Comparison of ENCODE assay signal across 1 cellular context in the genomic region with DNA sequence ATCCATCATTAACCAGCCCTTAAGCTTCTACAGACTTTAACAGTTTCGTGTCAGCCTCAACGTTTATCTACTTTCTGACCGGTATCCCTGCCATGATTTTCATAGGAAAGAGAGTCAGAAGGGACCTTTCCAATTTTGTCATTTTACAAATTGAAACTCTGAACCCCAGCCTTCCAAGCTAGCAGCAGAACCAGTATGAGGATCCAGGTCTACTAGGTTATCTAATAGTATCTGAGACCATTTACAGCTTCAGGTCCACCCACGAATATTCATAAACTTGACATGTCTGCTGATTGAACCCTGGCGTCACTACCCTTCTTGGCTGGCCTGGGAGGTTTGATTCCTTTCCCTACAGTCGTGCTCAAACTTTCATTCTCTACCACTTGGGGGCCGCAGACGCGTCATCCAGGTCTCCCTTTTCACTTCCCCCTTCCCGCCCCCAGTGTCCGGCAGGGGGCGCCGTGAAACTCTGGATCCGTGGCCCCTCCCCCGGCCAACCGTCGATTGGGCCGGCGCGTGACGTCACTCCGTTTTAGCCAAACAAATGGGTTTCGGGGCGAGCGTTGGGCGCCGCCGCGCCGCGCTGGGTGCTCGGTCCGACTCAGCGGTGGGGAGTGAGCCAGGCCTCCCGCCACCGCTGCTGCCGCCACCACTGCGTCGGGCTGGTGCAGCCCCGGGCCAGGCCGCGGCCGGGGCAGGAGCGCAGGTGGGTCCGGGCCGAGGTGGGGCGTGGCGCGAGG.
TF ChIP-seq lines count a peak whose summit lies in the region.

A gene with protein sequence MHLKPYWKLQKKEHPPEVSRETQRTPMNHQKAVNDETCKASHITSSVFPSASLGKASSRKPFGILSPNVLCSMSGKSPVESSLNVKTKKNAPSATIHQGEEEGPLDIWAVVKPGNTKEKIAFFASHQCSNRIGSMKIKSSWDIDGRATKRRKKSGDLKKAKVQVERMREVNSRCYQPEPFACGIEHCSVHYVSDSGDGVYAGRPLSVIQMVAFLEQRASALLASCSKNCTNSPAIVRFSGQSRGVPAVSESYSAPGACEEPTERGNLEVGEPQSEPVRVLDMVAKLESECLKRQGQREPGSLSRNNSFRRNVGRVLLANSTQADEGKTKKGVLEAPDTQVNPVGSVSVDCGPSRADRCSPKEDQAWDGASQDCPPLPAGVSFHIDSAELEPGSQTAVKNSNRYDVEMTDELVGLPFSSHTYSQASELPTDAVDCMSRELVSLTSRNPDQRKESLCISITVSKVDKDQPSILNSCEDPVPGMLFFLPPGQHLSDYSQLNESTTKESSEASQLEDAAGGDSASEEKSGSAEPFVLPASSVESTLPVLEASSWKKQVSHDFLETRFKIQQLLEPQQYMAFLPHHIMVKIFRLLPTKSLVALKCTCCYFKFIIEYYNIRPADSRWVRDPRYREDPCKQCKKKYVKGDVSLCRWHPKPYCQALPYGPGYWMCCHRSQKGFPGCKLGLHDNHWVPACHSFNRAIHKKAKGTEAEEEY (plus strand): TSS at position 590 of the 740 bp plus-strand sequence. CDS start 78,970 bp downstream, outside the sequence.

TF ChIP-seq in HepG2, 621 proteins besides CTCF, POLR2A, EP300 and RAD21 (continued from another document and continues in another):
- TF ChIP-seq, protein P1, sequence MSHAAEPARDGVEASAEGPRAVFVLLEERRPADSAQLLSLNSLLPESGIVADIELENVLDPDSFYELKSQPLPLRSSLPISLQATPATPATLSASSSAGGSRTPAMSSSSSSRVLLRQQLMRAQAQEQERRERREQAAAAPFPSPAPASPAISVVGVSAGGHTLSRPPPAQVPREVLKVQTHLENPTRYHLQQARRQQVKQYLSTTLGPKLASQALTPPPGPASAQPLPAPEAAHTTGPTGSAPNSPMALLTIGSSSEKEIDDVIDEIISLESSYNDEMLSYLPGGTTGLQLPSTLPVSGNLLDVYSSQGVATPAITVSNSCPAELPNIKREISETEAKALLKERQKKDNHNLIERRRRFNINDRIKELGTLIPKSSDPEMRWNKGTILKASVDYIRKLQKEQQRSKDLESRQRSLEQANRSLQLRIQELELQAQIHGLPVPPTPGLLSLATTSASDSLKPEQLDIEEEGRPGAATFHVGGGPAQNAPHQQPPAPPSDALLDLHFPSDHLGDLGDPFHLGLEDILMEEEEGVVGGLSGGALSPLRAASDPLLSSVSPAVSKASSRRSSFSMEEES (CRISPR knock-in tag; IDR thresholded peaks at IDR 0.05), result 0 out of 2 replicates have a peak, but pooled peaks have one; percentile 45
- peak; percentile 83; the same call in 1 of the 2 replicates for TF ChIP-seq IRF2 (CRISPR knock-in tag; IDR thresholded peaks at IDR 0.05)
- no peak for TF ChIP-seq EZH2 (conservative IDR thresholded peaks at IDR 0.05; ENCODE audit: low read depth, low read length)
- TF ChIP-seq TAF15 (IDR thresholded peaks at IDR 0.05; ENCODE audit: low read depth, low read length, poor library complexity, severe bottlenecking), result no peak
- TF ChIP-seq NFE2L2 (IDR thresholded peaks at IDR 0.05; ENCODE audit: low read length), result no peak
- no peak for TF ChIP-seq IKZF4 (CRISPR knock-in tag; IDR thresholded peaks at IDR 0.05; ENCODE audit: borderline replicate concordance, low read depth, not compliant biosample characterization)
- TF ChIP-seq GATAD1 (CRISPR knock-in tag; IDR thresholded peaks at IDR 0.05), result peak; percentile 67; the same call in 1 of the 2 replicates
- no peak for TF ChIP-seq CHCHD3 (CRISPR knock-in tag; IDR thresholded peaks at IDR 0.05)
- TF ChIP-seq ZNF337 (CRISPR knock-in tag; IDR thresholded peaks at IDR 0.05; ENCODE audit: borderline replicate concordance, low read depth), result 0 out of 2 replicates have a peak, but pooled peaks have one; percentile 41
- no peak; the same call in 1 of the 2 replicates for TF ChIP-seq MYC (CRISPR knock-in tag; IDR thresholded peaks at IDR 0.05; ENCODE audit: borderline replicate concordance)
- TF ChIP-seq, protein P2, sequence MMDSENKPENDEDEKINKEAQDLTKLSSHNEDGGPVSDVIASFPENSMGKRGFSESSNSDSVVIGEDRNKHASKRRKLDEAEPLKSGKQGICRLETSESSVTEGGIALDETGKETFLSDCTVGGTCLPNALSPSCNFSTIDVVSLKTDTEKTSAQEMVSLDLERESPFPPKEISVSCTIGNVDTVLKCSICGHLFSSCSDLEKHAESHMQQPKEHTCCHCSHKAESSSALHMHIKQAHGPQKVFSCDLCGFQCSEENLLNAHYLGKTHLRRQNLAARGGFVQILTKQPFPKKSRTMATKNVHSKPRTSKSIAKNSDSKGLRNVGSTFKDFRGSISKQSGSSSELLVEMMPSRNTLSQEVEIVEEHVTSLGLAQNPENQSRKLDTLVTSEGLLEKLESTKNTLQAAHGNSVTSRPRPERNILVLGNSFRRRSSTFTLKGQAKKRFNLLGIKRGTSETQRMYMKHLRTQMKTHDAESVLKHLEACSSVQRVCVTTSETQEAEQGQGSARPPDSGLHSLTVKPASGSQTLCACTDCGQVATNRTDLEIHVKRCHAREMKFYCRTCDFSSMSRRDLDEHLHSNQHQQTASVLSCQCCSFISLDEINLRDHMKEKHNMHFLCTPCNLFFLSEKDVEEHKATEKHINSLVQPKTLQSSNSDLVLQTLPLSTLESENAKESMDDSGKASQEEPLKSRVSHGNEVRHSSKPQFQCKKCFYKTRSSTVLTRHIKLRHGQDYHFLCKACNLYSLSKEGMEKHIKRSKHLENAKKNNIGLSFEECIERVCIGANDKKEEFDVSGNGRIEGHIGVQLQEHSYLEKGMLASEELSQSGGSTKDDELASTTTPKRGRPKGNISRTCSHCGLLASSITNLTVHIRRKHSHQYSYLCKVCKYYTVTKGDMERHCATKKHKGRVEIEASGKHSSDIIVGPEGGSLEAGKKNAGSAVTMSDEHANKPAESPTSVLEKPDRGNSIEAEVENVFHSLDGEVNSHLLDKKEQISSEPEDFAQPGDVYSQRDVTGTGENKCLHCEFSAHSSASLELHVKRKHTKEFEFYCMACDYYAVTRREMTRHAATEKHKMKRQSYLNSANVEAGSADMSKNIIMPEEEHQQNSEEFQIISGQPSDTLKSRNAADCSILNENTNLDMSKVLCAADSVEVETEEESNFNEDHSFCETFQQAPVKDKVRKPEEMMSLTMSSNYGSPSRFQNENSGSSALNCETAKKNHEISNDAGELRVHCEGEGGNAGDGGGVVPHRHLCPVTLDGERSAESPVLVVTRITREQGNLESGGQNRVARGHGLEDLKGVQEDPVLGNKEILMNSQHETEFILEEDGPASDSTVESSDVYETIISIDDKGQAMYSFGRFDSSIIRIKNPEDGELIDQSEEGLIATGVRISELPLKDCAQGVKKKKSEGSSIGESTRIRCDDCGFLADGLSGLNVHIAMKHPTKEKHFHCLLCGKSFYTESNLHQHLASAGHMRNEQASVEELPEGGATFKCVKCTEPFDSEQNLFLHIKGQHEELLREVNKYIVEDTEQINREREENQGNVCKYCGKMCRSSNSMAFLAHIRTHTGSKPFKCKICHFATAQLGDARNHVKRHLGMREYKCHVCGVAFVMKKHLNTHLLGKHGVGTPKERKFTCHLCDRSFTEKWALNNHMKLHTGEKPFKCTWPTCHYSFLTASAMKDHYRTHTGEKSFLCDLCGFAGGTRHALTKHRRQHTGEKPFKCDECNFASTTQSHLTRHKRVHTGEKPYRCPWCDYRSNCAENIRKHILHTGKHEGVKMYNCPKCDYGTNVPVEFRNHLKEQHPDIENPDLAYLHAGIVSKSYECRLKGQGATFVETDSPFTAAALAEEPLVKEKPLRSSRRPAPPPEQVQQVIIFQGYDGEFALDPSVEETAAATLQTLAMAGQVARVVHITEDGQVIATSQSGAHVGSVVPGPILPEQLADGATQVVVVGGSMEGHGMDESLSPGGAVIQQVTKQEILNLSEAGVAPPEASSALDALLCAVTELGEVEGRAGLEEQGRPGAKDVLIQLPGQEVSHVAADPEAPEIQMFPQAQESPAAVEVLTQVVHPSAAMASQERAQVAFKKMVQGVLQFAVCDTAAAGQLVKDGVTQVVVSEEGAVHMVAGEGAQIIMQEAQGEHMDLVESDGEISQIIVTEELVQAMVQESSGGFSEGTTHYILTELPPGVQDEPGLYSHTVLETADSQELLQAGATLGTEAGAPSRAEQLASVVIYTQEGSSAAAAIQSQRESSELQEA (CRISPR knock-in tag; IDR thresholded peaks at IDR 0.05; ENCODE audit: not compliant biosample characterization), result no peak
- TF ChIP-seq ZNF234 (CRISPR knock-in tag; conservative IDR thresholded peaks at IDR 0.05), result no peak
- TF ChIP-seq ZNF33B (CRISPR knock-in tag; IDR thresholded peaks at IDR 0.05), result no peak
- TF ChIP-seq SNRNP70 (IDR thresholded peaks at IDR 0.05; ENCODE audit: low read depth, low read length), result no peak
- no peak for TF ChIP-seq ZNF317 (CRISPR knock-in tag; IDR thresholded peaks at IDR 0.05)
- no peak for TF ChIP-seq ZBTB3 (CRISPR knock-in tag; IDR thresholded peaks at IDR 0.05; ENCODE audit: borderline replicate concordance, low read depth)
- TF ChIP-seq ZNF431 (CRISPR knock-in tag; IDR thresholded peaks at IDR 0.05; ENCODE audit: borderline replicate concordance, low read depth), result no peak; the same call in 1 of the 2 replicates
- TF ChIP-seq NONO (IDR thresholded peaks at IDR 0.05), result no peak
- TF ChIP-seq NONO (CRISPR knock-in tag; conservative IDR thresholded peaks at IDR 0.05), result peak; percentile 85
- TF ChIP-seq, protein P3, sequence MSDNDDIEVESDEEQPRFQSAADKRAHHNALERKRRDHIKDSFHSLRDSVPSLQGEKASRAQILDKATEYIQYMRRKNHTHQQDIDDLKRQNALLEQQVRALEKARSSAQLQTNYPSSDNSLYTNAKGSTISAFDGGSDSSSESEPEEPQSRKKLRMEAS (IDR thresholded peaks at IDR 0.05), result peak; percentile 49; the same call in 1 of the 2 replicates
- TF ChIP-seq, protein P4, sequence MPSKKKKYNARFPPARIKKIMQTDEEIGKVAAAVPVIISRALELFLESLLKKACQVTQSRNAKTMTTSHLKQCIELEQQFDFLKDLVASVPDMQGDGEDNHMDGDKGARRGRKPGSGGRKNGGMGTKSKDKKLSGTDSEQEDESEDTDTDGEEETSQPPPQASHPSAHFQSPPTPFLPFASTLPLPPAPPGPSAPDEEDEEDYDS (CRISPR knock-in tag; IDR thresholded peaks at IDR 0.05), result peak; percentile 94
- no peak for TF ChIP-seq ZSCAN30 (CRISPR knock-in tag; IDR thresholded peaks at IDR 0.05)
- TF ChIP-seq ETV6 (CRISPR knock-in tag; conservative IDR thresholded peaks at IDR 0.05), result 0 out of 2 replicates have a peak, but pooled peaks have one; percentile 58
- peak; percentile 100 for TF ChIP-seq ZMYM4 (CRISPR knock-in tag; IDR thresholded peaks at IDR 0.05)
- TF ChIP-seq ZNF484 (CRISPR knock-in tag; IDR thresholded peaks at IDR 0.05; ENCODE audit: borderline replicate concordance, low read depth), result no peak
- TF ChIP-seq ARHGAP35 (CRISPR knock-in tag; IDR thresholded peaks at IDR 0.05; ENCODE audit: borderline replicate concordance), result no peak
- TF ChIP-seq, protein P5, sequence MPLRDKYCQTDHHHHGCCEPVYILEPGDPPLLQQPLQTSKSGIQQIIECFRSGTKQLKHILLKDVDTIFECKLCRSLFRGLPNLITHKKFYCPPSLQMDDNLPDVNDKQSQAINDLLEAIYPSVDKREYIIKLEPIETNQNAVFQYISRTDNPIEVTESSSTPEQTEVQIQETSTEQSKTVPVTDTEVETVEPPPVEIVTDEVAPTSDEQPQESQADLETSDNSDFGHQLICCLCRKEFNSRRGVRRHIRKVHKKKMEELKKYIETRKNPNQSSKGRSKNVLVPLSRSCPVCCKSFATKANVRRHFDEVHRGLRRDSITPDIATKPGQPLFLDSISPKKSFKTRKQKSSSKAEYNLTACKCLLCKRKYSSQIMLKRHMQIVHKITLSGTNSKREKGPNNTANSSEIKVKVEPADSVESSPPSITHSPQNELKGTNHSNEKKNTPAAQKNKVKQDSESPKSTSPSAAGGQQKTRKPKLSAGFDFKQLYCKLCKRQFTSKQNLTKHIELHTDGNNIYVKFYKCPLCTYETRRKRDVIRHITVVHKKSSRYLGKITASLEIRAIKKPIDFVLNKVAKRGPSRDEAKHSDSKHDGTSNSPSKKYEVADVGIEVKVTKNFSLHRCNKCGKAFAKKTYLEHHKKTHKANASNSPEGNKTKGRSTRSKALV (CRISPR knock-in tag; IDR thresholded peaks at IDR 0.05), result 0 out of 2 replicates have a peak, but pooled peaks have one; percentile 25
- no peak for TF ChIP-seq ZNF274 (CRISPR knock-in tag; IDR thresholded peaks at IDR 0.05)
- TF ChIP-seq, protein P6, sequence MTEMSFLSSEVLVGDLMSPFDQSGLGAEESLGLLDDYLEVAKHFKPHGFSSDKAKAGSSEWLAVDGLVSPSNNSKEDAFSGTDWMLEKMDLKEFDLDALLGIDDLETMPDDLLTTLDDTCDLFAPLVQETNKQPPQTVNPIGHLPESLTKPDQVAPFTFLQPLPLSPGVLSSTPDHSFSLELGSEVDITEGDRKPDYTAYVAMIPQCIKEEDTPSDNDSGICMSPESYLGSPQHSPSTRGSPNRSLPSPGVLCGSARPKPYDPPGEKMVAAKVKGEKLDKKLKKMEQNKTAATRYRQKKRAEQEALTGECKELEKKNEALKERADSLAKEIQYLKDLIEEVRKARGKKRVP (CRISPR knock-in tag; IDR thresholded peaks at IDR 0.05), result peak in 1 of 2 experiments; percentile 14; a peak in 1 of 4 replicates
- TF ChIP-seq HOXA5 (CRISPR knock-in tag; IDR thresholded peaks at IDR 0.05), result peak; percentile 76
- no peak; the same call in 1 of the 2 replicates for TF ChIP-seq ZNF766 (CRISPR knock-in tag; IDR thresholded peaks at IDR 0.05; ENCODE audit: borderline replicate concordance)
- TF ChIP-seq, protein P7, sequence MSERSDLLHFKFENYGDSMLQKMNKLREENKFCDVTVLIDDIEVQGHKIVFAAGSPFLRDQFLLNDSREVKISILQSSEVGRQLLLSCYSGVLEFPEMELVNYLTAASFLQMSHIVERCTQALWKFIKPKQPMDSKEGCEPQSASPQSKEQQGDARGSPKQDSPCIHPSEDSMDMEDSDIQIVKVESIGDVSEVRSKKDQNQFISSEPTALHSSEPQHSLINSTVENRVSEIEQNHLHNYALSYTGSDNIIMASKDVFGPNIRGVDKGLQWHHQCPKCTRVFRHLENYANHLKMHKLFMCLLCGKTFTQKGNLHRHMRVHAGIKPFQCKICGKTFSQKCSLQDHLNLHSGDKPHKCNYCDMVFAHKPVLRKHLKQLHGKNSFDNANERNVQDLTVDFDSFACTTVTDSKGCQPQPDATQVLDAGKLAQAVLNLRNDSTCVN (CRISPR knock-in tag; IDR thresholded peaks at IDR 0.05; ENCODE audit: borderline replicate concordance), result 0 out of 2 replicates have a peak, but pooled peaks have one; percentile 55
- TF ChIP-seq MTF1 (CRISPR knock-in tag; IDR thresholded peaks at IDR 0.05), result no peak
- peak; percentile 59 for TF ChIP-seq YY1 (IDR thresholded peaks at IDR 0.05; ENCODE audit: insufficient read depth, insufficient replicate concordance, low read depth, low read length)
- TF ChIP-seq, protein P8, sequence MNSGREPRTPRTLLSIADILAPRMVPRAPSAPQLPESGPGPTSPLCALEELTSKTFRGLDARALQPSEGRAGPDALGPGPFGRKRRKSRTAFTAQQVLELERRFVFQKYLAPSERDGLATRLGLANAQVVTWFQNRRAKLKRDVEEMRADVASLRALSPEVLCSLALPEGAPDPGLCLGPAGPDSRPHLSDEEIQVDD (CRISPR knock-in tag; IDR thresholded peaks at IDR 0.05; ENCODE audit: borderline replicate concordance), result no peak
- TF ChIP-seq, protein P9, sequence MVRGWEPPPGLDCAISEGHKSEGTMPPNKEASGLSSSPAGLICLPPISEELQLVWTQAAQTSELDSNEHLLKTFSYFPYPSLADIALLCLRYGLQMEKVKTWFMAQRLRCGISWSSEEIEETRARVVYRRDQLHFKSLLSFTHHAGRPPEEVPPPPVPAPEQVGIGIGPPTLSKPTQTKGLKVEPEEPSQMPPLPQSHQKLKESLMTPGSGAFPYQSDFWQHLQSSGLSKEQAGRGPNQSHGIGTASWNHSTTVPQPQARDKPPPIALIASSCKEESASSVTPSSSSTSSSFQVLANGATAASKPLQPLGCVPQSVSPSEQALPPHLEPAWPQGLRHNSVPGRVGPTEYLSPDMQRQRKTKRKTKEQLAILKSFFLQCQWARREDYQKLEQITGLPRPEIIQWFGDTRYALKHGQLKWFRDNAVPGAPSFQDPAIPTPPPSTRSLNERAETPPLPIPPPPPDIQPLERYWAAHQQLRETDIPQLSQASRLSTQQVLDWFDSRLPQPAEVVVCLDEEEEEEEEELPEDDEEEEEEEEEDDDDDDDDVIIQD (CRISPR knock-in tag; IDR thresholded peaks at IDR 0.05; ENCODE audit: low read depth), result peak; percentile 98
